ENCODE assay signal across 12 cellular contexts in genomic region chr2:881204-881918, GRCh38.
DNase-seq lines count a peak whose midpoint lies in the region; ATAC-seq and TF ChIP-seq lines count a peak whose summit lies in the region.
"Had no signal": no experiment of that assay in that cellular context is flagged by ENCODE, and none has a peak within 500 bp of the region (broad histone marks: within the 10 kb centered on the region; RNA-seq: fewer than 3 reads in every experiment).

No MANE protein-coding gene starts in this region.

- ATAC-seq in GM18499 (IDR thresholded peaks at IDR 0.05; ENCODE audit: insufficient read depth, unreplicated experiment) (peak; percentile 61), GM21526 (IDR thresholded peaks at IDR 0.05; ENCODE audit: low FRiP score, unreplicated experiment) (peak; percentile 72), HG03135 (IDR thresholded peaks at IDR 0.05; ENCODE audit: unreplicated experiment) (peak; percentile 63), HG03097 (IDR thresholded peaks at IDR 0.05; ENCODE audit: low FRiP score, unreplicated experiment) (no peak), psoas muscle (no peak), HG03439 (IDR thresholded peaks at IDR 0.05; ENCODE audit: unreplicated experiment) (no peak)

- 75 to 78% (median 76%) methylated on average over 11 of the region's 11 CpGs for WGBS in psoas muscle, 3 donors

- no peaks in the 10 kb centered on the region for H3K4me1 ChIP-seq in psoas muscle
- H3K4me1 ChIP-seq: uterus had no signal

- no peak overlapping the region for H3K27ac ChIP-seq in psoas muscle
- H3K27ac ChIP-seq: uterus had no signal

- H3K36me3 ChIP-seq in psoas muscle (ENCODE audit: insufficient read depth in 1 of 2, low read depth in 1 of 2) = no peaks in the 10 kb centered on the region
- H3K36me3 ChIP-seq: uterus had no signal

- no peaks in the 10 kb centered on the region for H3K9me3 ChIP-seq in psoas muscle
- H3K9me3 ChIP-seq: uterus had no signal

- TF ChIP-seq CTCF in foreskin fibroblast (IDR thresholded peaks at IDR 0.05; ENCODE audit: low read depth, low read length) (no peak), psoas muscle (IDR thresholded peaks at IDR 0.05) (no peak)

- intact Hi-C loops in psoas muscle (cut with DNase I) = no loop called here

- DNase-seq in foreskin fibroblast (peak; percentile 36 to 71), psoas muscle (no peak)
- no peak for DNase-seq in activated effector memory CD4-positive, alpha-beta T cell treated with anti-CD3 and anti-CD28 coated beads, Interleukin-2, amount 50 U/mL, for 16 hours
- DNase-seq: activated CD4-positive, alpha-beta T cell treated with anti-CD3 and anti-CD28 coated beads for 48 hours; activated naive CD4-positive, alpha-beta T cell treated with anti-CD3 and anti-CD28 coated beads, Interleukin-2, amount 50 U/mL, for 16 hours; NCI-H69; uterus had no signal

- peaks cover 2 to 16% (median 4%) of the 10 kb centered on the region in 3 donors for H3K27me3 ChIP-seq in psoas muscle (ENCODE audit: insufficient read depth in 3 of 3, low read length in 2 of 3)
- H3K27me3 ChIP-seq: uterus had no signal

- H3K4me3 ChIP-seq in foreskin fibroblast (ENCODE audit: low read depth in 1 of 2, low read length in 2 of 2) (no peak overlapping the region), psoas muscle (no peak overlapping the region)
- H3K4me3 ChIP-seq: uterus had no signal

Comparison
In these comparisons a context has a peak if more than half of its experiments do, and no peak if none do; other contexts are left out.
1. ATAC-seq: peak in GM18499 (single experiment), GM21526 (single experiment) and HG03135 (single experiment); none in HG03097 (single experiment), psoas muscle (0 of 4) and HG03439 (single experiment).
2. DNase-seq: peak in foreskin fibroblast (2 of 2); none in activated effector memory CD4-positive, alpha-beta T cell treated with anti-CD3 and anti-CD28 coated beads, Interleukin-2, amount 50 U/mL, for 16 hours (single experiment) and psoas muscle (0 of 2).